Comparison of ENCODE assay signal across 10 cellular contexts in genomic region chr19:18306903-18307681, GRCh38. TPM values are rescaled to one million over a fixed set of nuclear protein-coding genes. Genes with fewer than 3 reads are reported as not detected.
A peak's percentile ranks its signal among the peaks of the same experiment; 100 is the strongest.
DNase-seq lines count a peak whose midpoint lies in the region; ATAC-seq and TF ChIP-seq lines count a peak whose summit lies in the region.
"Had no signal": no experiment of that assay in that cellular context is flagged by ENCODE, and none has a peak within 500 bp of the region (broad histone marks: within the 10 kb centered on the region; RNA-seq: fewer than 3 reads in every experiment).

No MANE protein-coding gene starts in this region.

- intact Hi-C loops in sciatic nerve (cut with DNase I): no loop called here

- H3K27ac ChIP-seq in OCI-LY1 (ENCODE audit: low read depth, low read length, poor library complexity, severe bottlenecking): peak overlapping the region; percentile 79
- H3K27ac ChIP-seq: epithelial cell of prostate had no signal

- H3K36me3 ChIP-seq in OCI-LY1 (ENCODE audit: insufficient read depth, low read length): peaks cover 34% of the 10 kb centered on the region

- peak overlapping the region; percentile 25 for H3K4me3 Mint-ChIP-seq in natural killer cell treated with Interleukin-12 subunit alpha and Interleukin-12 subunit beta and Interleukin-15 and Interleukin-18, amount 100 ng/mL, for 72 hours

- peak overlapping the region; percentile 96 to 98 for H3K27ac Mint-ChIP-seq in natural killer cell treated with Interleukin-12 subunit alpha and Interleukin-12 subunit beta and Interleukin-15 and Interleukin-18, amount 100 ng/mL, for 72 hours

- no peak overlapping the region for H3K4me3 ChIP-seq in OCI-LY1 (ENCODE audit: low read depth, low read length, poor library complexity, severe bottlenecking)

- peak; percentile 5 for DNase-seq in AG08396 (ENCODE audit: low spot score)
- peak; percentile 50 for DNase-seq in central memory CD4-positive, alpha-beta T cell
- DNase-seq in natural killer cell treated with Interleukin-12 subunit alpha and Interleukin-12 subunit beta and Interleukin-15 and Interleukin-18, amount 100 ng/mL, for 72 hours (ENCODE audit: low spot score): no peak
- DNase-seq in sciatic nerve (ENCODE audit: low spot score): no peak
- no peak for DNase-seq in NCI-H82 treated with DMSO at 0.1 percent for 48 hours (lab: John Stamatoyannopoulos, UW; ENCODE audit: unreplicated experiment)

- no peaks in the 10 kb centered on the region for H3K36me3 Mint-ChIP-seq in natural killer cell treated with Interleukin-12 subunit alpha and Interleukin-12 subunit beta and Interleukin-15 and Interleukin-18, amount 100 ng/mL, for 72 hours

- no peak overlapping the region; the same call in 1 of the 2 replicates for H3K9ac ChIP-seq in OCI-LY1 (ENCODE audit: low read length)

- TF ChIP-seq CTCF in OCI-LY1 (IDR thresholded peaks at IDR 0.05; ENCODE audit: low read length): peak; percentile 58

- no peaks in the 10 kb centered on the region for H3K9me3 ChIP-seq in OCI-LY1 (ENCODE audit: low read length)

- H3F3A ChIP-seq in OCI-LY1 (ENCODE audit: insufficient read depth, low read length): no peaks in the 10 kb centered on the region

- no peaks in the 10 kb centered on the region for H3K27me3 Mint-ChIP-seq in natural killer cell treated with Interleukin-12 subunit alpha and Interleukin-12 subunit beta and Interleukin-15 and Interleukin-18, amount 100 ng/mL, for 72 hours

- no peaks in the 10 kb centered on the region for H3K79me2 ChIP-seq in OCI-LY1 (ENCODE audit: insufficient read depth, low read length)

- H3K9me3 Mint-ChIP-seq in natural killer cell treated with Interleukin-12 subunit alpha and Interleukin-12 subunit beta and Interleukin-15 and Interleukin-18, amount 100 ng/mL, for 72 hours: no peaks in the 10 kb centered on the region

- peaks cover 10 to 30% of the 10 kb centered on the region in 2 donors for H3K4me1 Mint-ChIP-seq in natural killer cell treated with Interleukin-12 subunit alpha and Interleukin-12 subunit beta and Interleukin-15 and Interleukin-18, amount 100 ng/mL, for 72 hours (ENCODE audit: low read depth in 2 of 2)

- H4K20me1 ChIP-seq in OCI-LY1 (ENCODE audit: insufficient read depth, low read length): no peaks in the 10 kb centered on the region

- H3K9me2 ChIP-seq in OCI-LY1 (ENCODE audit: low read depth, low read length): no peaks in the 10 kb centered on the region

- no peak overlapping the region for H2AFZ ChIP-seq in OCI-LY1 (ENCODE audit: low read length)

- peak overlapping the region; percentile 49; the same call in 1 of the 2 replicates for H3K4me2 ChIP-seq in OCI-LY1 (ENCODE audit: low read length)

- ATAC-seq in natural killer cell treated with Interleukin-12 subunit alpha and Interleukin-12 subunit beta and Interleukin-15 and Interleukin-18, amount 100 ng/mL, for 72 hours: no peak
- ATAC-seq in HG03045 (IDR thresholded peaks at IDR 0.05; ENCODE audit: unreplicated experiment): no peak
- no peak for ATAC-seq in sciatic nerve
- no peak for ATAC-seq in HG03039 (IDR thresholded peaks at IDR 0.05; ENCODE audit: unreplicated experiment)

- H3K4me1 ChIP-seq in OCI-LY1 (ENCODE audit: insufficient read depth, low read length, severe bottlenecking): peaks cover 49% of the 10 kb centered on the region

- no peaks in the 10 kb centered on the region for H3K27me3 ChIP-seq in OCI-LY1 (ENCODE audit: insufficient read depth, low read length)

RNA-seq across cellular contexts. Expression of gene LSM4, which starts 15.8 kb away (rescaled TPM):
- total RNA-seq in natural killer cell treated with Interleukin-12 subunit alpha and Interleukin-12 subunit beta and Interleukin-15 and Interleukin-18, amount 100 ng/mL, for 72 hours: 100 to 1,000 TPM; 153 to 223 TPM
- 45.7 TPM for total RNA-seq in sciatic nerve

RNA-seq across cellular contexts. Expression of gene JUND, which starts 25.7 kb away (rescaled TPM):
- 100 to 1,000 TPM; 218 to 267 TPM for total RNA-seq in natural killer cell treated with Interleukin-12 subunit alpha and Interleukin-12 subunit beta and Interleukin-15 and Interleukin-18, amount 100 ng/mL, for 72 hours
- total RNA-seq in sciatic nerve: 298 TPM

RNA-seq across cellular contexts. Expression of gene IQCN, which starts 32.8 kb away (rescaled TPM):
- total RNA-seq in natural killer cell treated with Interleukin-12 subunit alpha and Interleukin-12 subunit beta and Interleukin-15 and Interleukin-18, amount 100 ng/mL, for 72 hours: 1 to 10 TPM; 1.5 to 4.0 TPM
- 12.7 TPM for total RNA-seq in sciatic nerve
- total RNA-seq: pulmonary artery endothelial cell had no signal

RNA-seq across cellular contexts. Expression of gene PGPEP1, which starts 33.3 kb away (rescaled TPM):
- total RNA-seq in natural killer cell treated with Interleukin-12 subunit alpha and Interleukin-12 subunit beta and Interleukin-15 and Interleukin-18, amount 100 ng/mL, for 72 hours: 10 to 100 TPM; 42.1 to 50.7 TPM
- total RNA-seq in sciatic nerve: 49.6 TPM

Comparison
In these comparisons a context has a peak if more than half of its experiments do, and no peak if none do; other contexts are left out.
1. DNase-seq: peak in AG08396 (single experiment) and central memory CD4-positive, alpha-beta T cell (single experiment); none in natural killer cell treated with Interleukin-12 subunit alpha and Interleukin-12 subunit beta and Interleukin-15 and Interleukin-18, amount 100 ng/mL, for 72 hours (single experiment), sciatic nerve (single experiment) and NCI-H82 treated with DMSO at 0.1 percent for 48 hours (single experiment).